In the genomic region with DNA sequence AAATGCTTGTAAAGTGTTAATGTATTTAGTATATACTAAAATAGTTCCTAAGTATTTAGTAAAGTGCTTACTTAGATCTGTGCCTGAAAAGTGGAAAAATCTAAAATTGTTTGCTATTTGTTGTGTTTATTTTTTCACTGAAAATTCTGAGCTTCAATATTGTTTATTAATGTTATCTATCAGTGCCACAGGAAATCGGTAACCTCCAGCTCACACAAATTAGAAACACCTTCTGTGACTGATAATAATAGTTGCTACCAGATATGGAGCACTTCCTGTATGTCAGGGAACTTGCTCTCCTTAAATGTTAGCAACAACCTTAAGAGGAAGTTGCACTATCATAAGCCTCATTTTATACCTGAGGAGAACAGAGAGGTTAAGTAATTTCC, we compare ENCODE assay signal across 1 cellular context.
TF ChIP-seq lines count a peak whose summit lies in the region.

No MANE protein-coding gene starts in this region.

TF ChIP-seq in K562, 482 proteins besides CTCF, POLR2A, EP300 and RAD21 (continued from another document and continues in another):
- TF ChIP-seq, protein P1, sequence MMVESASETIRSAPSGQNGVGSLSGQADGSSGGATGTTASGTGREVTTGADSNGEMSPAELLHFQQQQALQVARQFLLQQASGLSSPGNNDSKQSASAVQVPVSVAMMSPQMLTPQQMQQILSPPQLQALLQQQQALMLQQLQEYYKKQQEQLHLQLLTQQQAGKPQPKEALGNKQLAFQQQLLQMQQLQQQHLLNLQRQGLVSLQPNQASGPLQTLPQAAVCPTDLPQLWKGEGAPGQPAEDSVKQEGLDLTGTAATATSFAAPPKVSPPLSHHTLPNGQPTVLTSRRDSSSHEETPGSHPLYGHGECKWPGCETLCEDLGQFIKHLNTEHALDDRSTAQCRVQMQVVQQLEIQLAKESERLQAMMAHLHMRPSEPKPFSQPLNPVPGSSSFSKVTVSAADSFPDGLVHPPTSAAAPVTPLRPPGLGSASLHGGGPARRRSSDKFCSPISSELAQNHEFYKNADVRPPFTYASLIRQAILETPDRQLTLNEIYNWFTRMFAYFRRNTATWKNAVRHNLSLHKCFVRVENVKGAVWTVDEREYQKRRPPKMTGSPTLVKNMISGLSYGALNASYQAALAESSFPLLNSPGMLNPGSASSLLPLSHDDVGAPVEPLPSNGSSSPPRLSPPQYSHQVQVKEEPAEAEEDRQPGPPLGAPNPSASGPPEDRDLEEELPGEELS (CRISPR knock-in tag; IDR thresholded peaks at IDR 0.05; ENCODE audit: borderline replicate concordance): no peak
- TF ChIP-seq ARID2 (IDR thresholded peaks at IDR 0.05) (no peak), ZNF583 (CRISPR knock-in tag; IDR thresholded peaks at IDR 0.05) (no peak), RAD51 (IDR thresholded peaks at IDR 0.05; ENCODE audit: borderline replicate concordance, low read depth) (no peak), PHB2 (IDR thresholded peaks at IDR 0.05; ENCODE audit: low read depth) (no peak), HEY1 (CRISPR knock-in tag; IDR thresholded peaks at IDR 0.05; ENCODE audit: borderline replicate concordance) (no peak), HMG20A (CRISPR knock-in tag; conservative IDR thresholded peaks at IDR 0.05) (no peak), HLTF (IDR thresholded peaks at IDR 0.05) (no peak), IFI16 (CRISPR knock-in tag; IDR thresholded peaks at IDR 0.05) (no peak), TCF7 (IDR thresholded peaks at IDR 0.05; ENCODE audit: borderline replicate concordance) (no peak), BDP1 (IDR thresholded peaks at IDR 0.05; ENCODE audit: insufficient read depth, insufficient read length) (no peak), TAF7 (tag; IDR thresholded peaks at IDR 0.05) (no peak), CREBBP (IDR thresholded peaks at IDR 0.05; ENCODE audit: low read depth, low read length) (no peak), PCBP2 (IDR thresholded peaks at IDR 0.05; ENCODE audit: low read depth, low read length, poor library complexity, severe bottlenecking) (no peak), ZNF408 (CRISPR knock-in tag; IDR thresholded peaks at IDR 0.05; ENCODE audit: low read depth) (no peak), CSDE1 (IDR thresholded peaks at IDR 0.05) (no peak), ETV6 (IDR thresholded peaks at IDR 0.05; ENCODE audit: borderline replicate concordance in 1 of 2, low read depth in 2 of 2, low read length in 1 of 2) (peak in 1 of 2 experiments; percentile 74; a peak in 1 of 4 replicates), ETV6 (CRISPR knock-in tag; IDR thresholded peaks at IDR 0.05; ENCODE audit: borderline replicate concordance) (no peak), NR2C1 (IDR thresholded peaks at IDR 0.05) (peak; percentile 55; the same call in 1 of the 2 replicates), NR2C1 (tag; IDR thresholded peaks at IDR 0.05) (no peak), SRF (CRISPR knock-in tag; IDR thresholded peaks at IDR 0.05) (peak; percentile 18 to 94; a peak in 2 of 4 replicates), ZNF76 (CRISPR knock-in tag; IDR thresholded peaks at IDR 0.05; ENCODE audit: borderline replicate concordance) (no peak), ASH1L (IDR thresholded peaks at IDR 0.05; ENCODE audit: borderline replicate concordance, low read depth, partially characterized antibody) (peak; percentile 60), SMAD2 (IDR thresholded peaks at IDR 0.05; ENCODE audit: low read depth, low read length) (no peak), NBN (IDR thresholded peaks at IDR 0.05; ENCODE audit: low read depth) (no peak), MCM7 (IDR thresholded peaks at IDR 0.05) (no peak), SMARCB1 (IDR thresholded peaks at IDR 0.05; ENCODE audit: insufficient read length, low read depth) (no peak), HDAC3 (IDR thresholded peaks at IDR 0.05; ENCODE audit: borderline replicate concordance, partially characterized antibody) (peak; percentile 41), TEAD4 (IDR thresholded peaks at IDR 0.05; ENCODE audit: low read length) (peak; percentile 68), TEAD4 (CRISPR knock-in tag; IDR thresholded peaks at IDR 0.05; ENCODE audit: borderline replicate concordance) (no peak), MCM2 (IDR thresholded peaks at IDR 0.05; ENCODE audit: low read depth) (no peak), ZNF217 (CRISPR knock-in tag; IDR thresholded peaks at IDR 0.05) (no peak), SNRNP70 (optimal IDR thresholded peaks at IDR 0.05; ENCODE audit: low read depth, low read length) (no peak), MYBL2 (IDR thresholded peaks at IDR 0.05; ENCODE audit: low read depth) (no peak), MYBL2 (CRISPR knock-in tag; IDR thresholded peaks at IDR 0.05; ENCODE audit: borderline replicate concordance) (no peak), GABPA (tag; conservative IDR thresholded peaks at IDR 0.05; ENCODE audit: low read depth) (peak; percentile 79), U2AF2 (optimal IDR thresholded peaks at IDR 0.05; ENCODE audit: low read depth, low read length) (no peak), BRD4 (IDR thresholded peaks at IDR 0.05) (no peak), HNRNPL (IDR thresholded peaks at IDR 0.05; ENCODE audit: low read depth, low read length) (no peak), ZNF551 (CRISPR knock-in tag; IDR thresholded peaks at IDR 0.05) (no peak), ZNF57 (CRISPR knock-in tag; IDR thresholded peaks at IDR 0.05) (no peak), GTF2A2 (tag; IDR thresholded peaks at IDR 0.05) (no peak), NR2C2 (CRISPR knock-in tag; IDR thresholded peaks at IDR 0.05) (no peak), NR2C2 (tag; IDR thresholded peaks at IDR 0.05) (no peak), BACH1 (tag; IDR thresholded peaks at IDR 0.05) (no peak), ZBTB1 (CRISPR knock-in tag; IDR thresholded peaks at IDR 0.05; ENCODE audit: borderline replicate concordance, low read depth) (no peak)
- TF ChIP-seq, protein P2, sequence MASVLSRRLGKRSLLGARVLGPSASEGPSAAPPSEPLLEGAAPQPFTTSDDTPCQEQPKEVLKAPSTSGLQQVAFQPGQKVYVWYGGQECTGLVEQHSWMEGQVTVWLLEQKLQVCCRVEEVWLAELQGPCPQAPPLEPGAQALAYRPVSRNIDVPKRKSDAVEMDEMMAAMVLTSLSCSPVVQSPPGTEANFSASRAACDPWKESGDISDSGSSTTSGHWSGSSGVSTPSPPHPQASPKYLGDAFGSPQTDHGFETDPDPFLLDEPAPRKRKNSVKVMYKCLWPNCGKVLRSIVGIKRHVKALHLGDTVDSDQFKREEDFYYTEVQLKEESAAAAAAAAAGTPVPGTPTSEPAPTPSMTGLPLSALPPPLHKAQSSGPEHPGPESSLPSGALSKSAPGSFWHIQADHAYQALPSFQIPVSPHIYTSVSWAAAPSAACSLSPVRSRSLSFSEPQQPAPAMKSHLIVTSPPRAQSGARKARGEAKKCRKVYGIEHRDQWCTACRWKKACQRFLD (CRISPR knock-in tag; IDR thresholded peaks at IDR 0.05): no peak
- TF ChIP-seq, protein P3, sequence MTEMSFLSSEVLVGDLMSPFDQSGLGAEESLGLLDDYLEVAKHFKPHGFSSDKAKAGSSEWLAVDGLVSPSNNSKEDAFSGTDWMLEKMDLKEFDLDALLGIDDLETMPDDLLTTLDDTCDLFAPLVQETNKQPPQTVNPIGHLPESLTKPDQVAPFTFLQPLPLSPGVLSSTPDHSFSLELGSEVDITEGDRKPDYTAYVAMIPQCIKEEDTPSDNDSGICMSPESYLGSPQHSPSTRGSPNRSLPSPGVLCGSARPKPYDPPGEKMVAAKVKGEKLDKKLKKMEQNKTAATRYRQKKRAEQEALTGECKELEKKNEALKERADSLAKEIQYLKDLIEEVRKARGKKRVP (CRISPR knock-in tag; IDR thresholded peaks at IDR 0.05): no peak
- TF ChIP-seq, protein P4, sequence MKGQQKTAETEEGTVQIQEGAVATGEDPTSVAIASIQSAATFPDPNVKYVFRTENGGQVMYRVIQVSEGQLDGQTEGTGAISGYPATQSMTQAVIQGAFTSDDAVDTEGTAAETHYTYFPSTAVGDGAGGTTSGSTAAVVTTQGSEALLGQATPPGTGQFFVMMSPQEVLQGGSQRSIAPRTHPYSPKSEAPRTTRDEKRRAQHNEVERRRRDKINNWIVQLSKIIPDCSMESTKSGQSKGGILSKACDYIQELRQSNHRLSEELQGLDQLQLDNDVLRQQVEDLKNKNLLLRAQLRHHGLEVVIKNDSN (CRISPR knock-in tag; IDR thresholded peaks at IDR 0.05): no peak
- TF ChIP-seq, protein P5, sequence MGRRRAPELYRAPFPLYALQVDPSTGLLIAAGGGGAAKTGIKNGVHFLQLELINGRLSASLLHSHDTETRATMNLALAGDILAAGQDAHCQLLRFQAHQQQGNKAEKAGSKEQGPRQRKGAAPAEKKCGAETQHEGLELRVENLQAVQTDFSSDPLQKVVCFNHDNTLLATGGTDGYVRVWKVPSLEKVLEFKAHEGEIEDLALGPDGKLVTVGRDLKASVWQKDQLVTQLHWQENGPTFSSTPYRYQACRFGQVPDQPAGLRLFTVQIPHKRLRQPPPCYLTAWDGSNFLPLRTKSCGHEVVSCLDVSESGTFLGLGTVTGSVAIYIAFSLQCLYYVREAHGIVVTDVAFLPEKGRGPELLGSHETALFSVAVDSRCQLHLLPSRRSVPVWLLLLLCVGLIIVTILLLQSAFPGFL (CRISPR knock-in tag; IDR thresholded peaks at IDR 0.05): no peak
- TF ChIP-seq, protein P6, sequence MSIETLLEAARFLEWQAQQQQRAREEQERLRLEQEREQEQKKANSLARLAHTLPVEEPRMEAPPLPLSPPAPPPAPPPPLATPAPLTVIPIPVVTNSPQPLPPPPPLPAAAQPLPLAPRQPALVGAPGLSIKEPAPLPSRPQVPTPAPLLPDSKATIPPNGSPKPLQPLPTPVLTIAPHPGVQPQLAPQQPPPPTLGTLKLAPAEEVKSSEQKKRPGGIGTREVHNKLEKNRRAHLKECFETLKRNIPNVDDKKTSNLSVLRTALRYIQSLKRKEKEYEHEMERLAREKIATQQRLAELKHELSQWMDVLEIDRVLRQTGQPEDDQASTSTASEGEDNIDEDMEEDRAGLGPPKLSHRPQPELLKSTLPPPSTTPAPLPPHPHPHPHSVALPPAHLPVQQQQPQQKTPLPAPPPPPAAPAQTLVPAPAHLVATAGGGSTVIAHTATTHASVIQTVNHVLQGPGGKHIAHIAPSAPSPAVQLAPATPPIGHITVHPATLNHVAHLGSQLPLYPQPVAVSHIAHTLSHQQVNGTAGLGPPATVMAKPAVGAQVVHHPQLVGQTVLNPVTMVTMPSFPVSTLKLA (conservative IDR thresholded peaks at IDR 0.05): 0 out of 4 replicates have a peak, but pooled peaks of 1 of the 2 experiments have one; percentile 47
- TF ChIP-seq, protein P7, sequence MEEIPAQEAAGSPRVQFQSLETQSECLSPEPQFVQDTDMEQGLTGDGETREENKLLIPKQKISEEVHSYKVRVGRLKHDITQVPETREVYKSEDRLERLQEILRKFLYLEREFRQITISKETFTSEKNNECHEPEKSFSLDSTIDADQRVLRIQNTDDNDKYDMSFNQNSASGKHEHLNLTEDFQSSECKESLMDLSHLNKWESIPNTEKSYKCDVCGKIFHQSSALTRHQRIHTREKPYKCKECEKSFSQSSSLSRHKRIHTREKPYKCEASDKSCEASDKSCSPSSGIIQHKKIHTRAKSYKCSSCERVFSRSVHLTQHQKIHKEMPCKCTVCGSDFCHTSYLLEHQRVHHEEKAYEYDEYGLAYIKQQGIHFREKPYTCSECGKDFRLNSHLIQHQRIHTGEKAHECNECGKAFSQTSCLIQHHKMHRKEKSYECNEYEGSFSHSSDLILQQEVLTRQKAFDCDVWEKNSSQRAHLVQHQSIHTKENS (CRISPR knock-in tag; IDR thresholded peaks at IDR 0.05): no peak
- TF ChIP-seq, protein P8, sequence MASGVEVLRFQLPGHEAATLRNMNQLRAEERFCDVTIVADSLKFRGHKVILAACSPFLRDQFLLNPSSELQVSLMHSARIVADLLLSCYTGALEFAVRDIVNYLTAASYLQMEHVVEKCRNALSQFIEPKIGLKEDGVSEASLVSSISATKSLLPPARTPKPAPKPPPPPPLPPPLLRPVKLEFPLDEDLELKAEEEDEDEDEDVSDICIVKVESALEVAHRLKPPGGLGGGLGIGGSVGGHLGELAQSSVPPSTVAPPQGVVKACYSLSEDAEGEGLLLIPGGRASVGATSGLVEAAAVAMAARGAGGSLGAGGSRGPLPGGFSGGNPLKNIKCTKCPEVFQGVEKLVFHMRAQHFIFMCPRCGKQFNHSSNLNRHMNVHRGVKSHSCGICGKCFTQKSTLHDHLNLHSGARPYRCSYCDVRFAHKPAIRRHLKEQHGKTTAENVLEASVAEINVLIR (CRISPR knock-in tag; IDR thresholded peaks at IDR 0.05): no peak
- TF ChIP-seq, protein P9, sequence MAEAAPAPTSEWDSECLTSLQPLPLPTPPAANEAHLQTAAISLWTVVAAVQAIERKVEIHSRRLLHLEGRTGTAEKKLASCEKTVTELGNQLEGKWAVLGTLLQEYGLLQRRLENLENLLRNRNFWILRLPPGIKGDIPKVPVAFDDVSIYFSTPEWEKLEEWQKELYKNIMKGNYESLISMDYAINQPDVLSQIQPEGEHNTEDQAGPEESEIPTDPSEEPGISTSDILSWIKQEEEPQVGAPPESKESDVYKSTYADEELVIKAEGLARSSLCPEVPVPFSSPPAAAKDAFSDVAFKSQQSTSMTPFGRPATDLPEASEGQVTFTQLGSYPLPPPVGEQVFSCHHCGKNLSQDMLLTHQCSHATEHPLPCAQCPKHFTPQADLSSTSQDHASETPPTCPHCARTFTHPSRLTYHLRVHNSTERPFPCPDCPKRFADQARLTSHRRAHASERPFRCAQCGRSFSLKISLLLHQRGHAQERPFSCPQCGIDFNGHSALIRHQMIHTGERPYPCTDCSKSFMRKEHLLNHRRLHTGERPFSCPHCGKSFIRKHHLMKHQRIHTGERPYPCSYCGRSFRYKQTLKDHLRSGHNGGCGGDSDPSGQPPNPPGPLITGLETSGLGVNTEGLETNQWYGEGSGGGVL (CRISPR knock-in tag; IDR thresholded peaks at IDR 0.05): no peak
- TF ChIP-seq, protein P10, sequence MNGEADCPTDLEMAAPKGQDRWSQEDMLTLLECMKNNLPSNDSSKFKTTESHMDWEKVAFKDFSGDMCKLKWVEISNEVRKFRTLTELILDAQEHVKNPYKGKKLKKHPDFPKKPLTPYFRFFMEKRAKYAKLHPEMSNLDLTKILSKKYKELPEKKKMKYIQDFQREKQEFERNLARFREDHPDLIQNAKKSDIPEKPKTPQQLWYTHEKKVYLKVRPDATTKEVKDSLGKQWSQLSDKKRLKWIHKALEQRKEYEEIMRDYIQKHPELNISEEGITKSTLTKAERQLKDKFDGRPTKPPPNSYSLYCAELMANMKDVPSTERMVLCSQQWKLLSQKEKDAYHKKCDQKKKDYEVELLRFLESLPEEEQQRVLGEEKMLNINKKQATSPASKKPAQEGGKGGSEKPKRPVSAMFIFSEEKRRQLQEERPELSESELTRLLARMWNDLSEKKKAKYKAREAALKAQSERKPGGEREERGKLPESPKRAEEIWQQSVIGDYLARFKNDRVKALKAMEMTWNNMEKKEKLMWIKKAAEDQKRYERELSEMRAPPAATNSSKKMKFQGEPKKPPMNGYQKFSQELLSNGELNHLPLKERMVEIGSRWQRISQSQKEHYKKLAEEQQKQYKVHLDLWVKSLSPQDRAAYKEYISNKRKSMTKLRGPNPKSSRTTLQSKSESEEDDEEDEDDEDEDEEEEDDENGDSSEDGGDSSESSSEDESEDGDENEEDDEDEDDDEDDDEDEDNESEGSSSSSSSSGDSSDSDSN (IDR thresholded peaks at IDR 0.05; ENCODE audit: borderline replicate concordance in 1 of 2, low read depth in 2 of 2, low read length in 2 of 2): no peak
